25 cellular contexts compared by ENCODE assay signal in genomic region chr2:46724107-46724506, GRCh38.
"Had no signal": no experiment of that assay in that cellular context is flagged by ENCODE, and none has a peak within 500 bp of the region (broad histone marks: within the 10 kb centered on the region; RNA-seq: fewer than 3 reads in every experiment).

No MANE protein-coding gene starts in this region.

- H3K27me3 ChIP-seq: body of pancreas, dorsolateral prefrontal cortex, foreskin keratinocyte, ovary, testis had no signal

- H3K9me3 ChIP-seq: body of pancreas, ovary, testis had no signal

- H3K27me3 Mint-ChIP-seq: activated B cell treated with CpG ODN at 0.5 μM for 24 hours; activated CD4-positive, alpha-beta memory T cell treated with anti-CD3 and anti-CD28 coated beads, Interleukin-2, amount 10 ng/mL, durations not matched to agents 7 days and 5 days; activated CD8-positive, alpha-beta memory T cell treated with anti-CD3 and anti-CD28 coated beads, Interleukin-2, amount 10 ng/mL, durations not matched to agents 7 days and 5 days; type B pancreatic cell had no signal

- H3K36me3 ChIP-seq: ovary had no signal

- DNase-seq: activated B cell treated with CpG ODN at 0.5 μM for 24 hours; activated CD4-positive, alpha-beta memory T cell treated with anti-CD3 and anti-CD28 coated beads, Interleukin-2, amount 10 ng/mL, durations not matched to agents 7 days and 5 days; activated CD4-positive, alpha-beta T cell treated with anti-CD3 and anti-CD28 coated beads for 48 hours; activated CD8-positive, alpha-beta memory T cell treated with anti-CD3 and anti-CD28 coated beads, Interleukin-2, amount 10 ng/mL, durations not matched to agents 7 days and 5 days; activated naive CD4-positive, alpha-beta T cell treated with anti-CD3 and anti-CD28 coated beads for 36 hours; body of pancreas; dorsolateral prefrontal cortex; endodermal cell; foreskin keratinocyte; glutamatergic neuron; hippocampal formation; kidney; ovary; stimulated activated CD4-positive, alpha-beta T cell treated with anti-CD3 and anti-CD28 coated beads, Interleukin-4, amount 100 ng/mL, for 24 hours; testis had no signal

- H3K27ac ChIP-seq: body of pancreas, dorsolateral prefrontal cortex, epithelial cell of prostate, foreskin keratinocyte, ovary, testis had no signal

- H3K4me1 ChIP-seq: testis had no signal

- H3K9me3 Mint-ChIP-seq: stimulated activated effector memory CD8-positive, alpha-beta T cell treated with anti-CD3 and anti-CD28 coated beads, Interleukin-12 subunit alpha, Interleukin-12 subunit beta, amount 100 ng/mL, for 72 hours had no signal

- H3K27ac Mint-ChIP-seq: activated B cell treated with CpG ODN at 0.5 μM for 24 hours; activated CD4-positive, alpha-beta memory T cell treated with anti-CD3 and anti-CD28 coated beads, Interleukin-2, amount 10 ng/mL, durations not matched to agents 7 days and 5 days; activated CD8-positive, alpha-beta memory T cell treated with anti-CD3 and anti-CD28 coated beads, Interleukin-2, amount 10 ng/mL, durations not matched to agents 7 days and 5 days; activated naive CD4-positive, alpha-beta T cell treated with anti-CD3 and anti-CD28 coated beads for 36 hours; activated T-helper 2 cell treated with anti-CD3 and anti-CD28 coated beads, Interferon-gamma antibody, Interleukin-2, Interleukin-4, amounts not matched to agents 10 μg/mL and 5 μg/mL and 100 μg/mL, durations not matched to agents 14 hours and 24 hours and 36 hours; endodermal cell; mesothelial cell of epicardium; stimulated activated effector memory CD8-positive, alpha-beta T cell treated with anti-CD3 and anti-CD28 coated beads, Interleukin-12 subunit alpha, Interleukin-12 subunit beta, amount 100 ng/mL, for 72 hours; type B pancreatic cell had no signal

- ATAC-seq: activated CD8-positive, alpha-beta memory T cell treated with anti-CD3 and anti-CD28 coated beads, Interleukin-2, amount 10 ng/mL, durations not matched to agents 7 days and 5 days; body of pancreas; foreskin keratinocyte; left lobe of liver; sciatic nerve; stimulated activated effector memory CD8-positive, alpha-beta T cell treated with anti-CD3 and anti-CD28 coated beads, Interleukin-12 subunit alpha, Interleukin-12 subunit beta, amount 100 ng/mL, for 72 hours had no signal

- FAIRE-seq: colon, kidney had no signal

- H3K4me3 ChIP-seq: body of pancreas, dorsolateral prefrontal cortex, lung, ovary, testis had no signal

- H3K4me3 Mint-ChIP-seq: activated CD4-positive, alpha-beta memory T cell treated with anti-CD3 and anti-CD28 coated beads, Interleukin-2, amount 10 ng/mL, durations not matched to agents 7 days and 5 days; activated CD8-positive, alpha-beta memory T cell treated with anti-CD3 and anti-CD28 coated beads, Interleukin-2, amount 10 ng/mL, durations not matched to agents 7 days and 5 days; activated naive CD4-positive, alpha-beta T cell treated with anti-CD3 and anti-CD28 coated beads for 36 hours; endodermal cell; mesothelial cell of epicardium; neural crest cell; stimulated activated effector memory CD8-positive, alpha-beta T cell treated with anti-CD3 and anti-CD28 coated beads, Interleukin-12 subunit alpha, Interleukin-12 subunit beta, amount 100 ng/mL, for 72 hours; type B pancreatic cell had no signal
